In genomic region chr11:89491141-89491690, GRCh38 we compare ENCODE assay signal across 8 cellular contexts. TPM values are rescaled to one million over a fixed set of nuclear protein-coding genes. Genes with fewer than 3 reads are reported as not detected.
DNase-seq lines count a peak whose midpoint lies in the region; ATAC-seq and TF ChIP-seq lines count a peak whose summit lies in the region.

NOX4 (minus strand) TSS chr11:89491375; CDS start chr11:89491246, 129 bp downstream.

- TF ChIP-seq CTCF in GM23338 (conservative IDR thresholded peaks at IDR 0.05; ENCODE audit: low read depth in 2 of 2) (no peak), chondrocyte (IDR thresholded peaks at IDR 0.05) (no peak), Calu3 (IDR thresholded peaks at IDR 0.05; ENCODE audit: unreplicated experiment) (no peak)

- no peaks in the 10 kb centered on the region for H4K20me1 ChIP-seq in GM23338 (replicated peaks; ENCODE audit: insufficient read depth)

- H3K4me3 Mint-ChIP-seq in GM23338 (peak within 1 kb of the TSS; percentile 79), chondrocyte (ENCODE audit: unreplicated experiment) (peak within 1 kb of the TSS; percentile 85), Calu3 (ENCODE audit: low read depth, unreplicated experiment) (no peak within 1 kb of the TSS)

- no peaks in the 10 kb centered on the region for H3K79me2 ChIP-seq in GM23338 (replicated peaks; ENCODE audit: insufficient read depth)

- H3K4me3 ChIP-seq in GM23338 = peak within 1 kb of the TSS; percentile 64

- CTCF ChIA-PET in Calu3 (lab: Charles Lee) = no interaction called here

- H3K27ac Mint-ChIP-seq in GM23338 (peak within 1 kb of the TSS; percentile 96), chondrocyte (ENCODE audit: unreplicated experiment) (peak within 1 kb of the TSS; percentile 96), Calu3 (ENCODE audit: unreplicated experiment) (no peak within 1 kb of the TSS)

- H3K27me3 Mint-ChIP-seq in GM23338 (ENCODE audit: insufficient read depth, low read depth, poor library complexity) = peaks cover 2% of the 10 kb centered on the region
- no peaks in the 10 kb centered on the region for H3K27me3 Mint-ChIP-seq in chondrocyte (ENCODE audit: low read depth)
- H3K27me3 Mint-ChIP-seq in Calu3 (ENCODE audit: unreplicated experiment) = no peaks in the 10 kb centered on the region

- H3K9me3 Mint-ChIP-seq in GM23338 (no peaks in the 10 kb centered on the region), chondrocyte (ENCODE audit: low read depth) (no peaks in the 10 kb centered on the region), Calu3 (ENCODE audit: low read depth, unreplicated experiment) (no peaks in the 10 kb centered on the region)

- H2AFZ ChIP-seq in GM23338 = peak within 1 kb of the TSS; percentile 85

- no TSS peak for BruUV-seq in Calu3 (replicated peaks; lab: Mats Ljungman, UMichigan)

- ATAC-seq in GM23338 (peak; percentile 98), sciatic nerve (peak; percentile 89), HG02970 (IDR thresholded peaks at IDR 0.05; ENCODE audit: low FRiP score, unreplicated experiment) (no peak)

- H3K4me1 Mint-ChIP-seq in GM23338 (peaks cover 25% of the 10 kb centered on the region), chondrocyte (ENCODE audit: low read depth) (peaks cover 78% of the 10 kb centered on the region), Calu3 (ENCODE audit: low read depth, unreplicated experiment) (no peaks in the 10 kb centered on the region)

- peaks cover 10% of the 10 kb centered on the region for H3K4me1 ChIP-seq in GM23338 (ENCODE audit: insufficient read depth)

- H3K36me3 Mint-ChIP-seq in GM23338 (ENCODE audit: low read depth) (no peaks in the 10 kb centered on the region), chondrocyte (ENCODE audit: low read depth) (peaks cover 3% of the 10 kb centered on the region), Calu3 (ENCODE audit: insufficient read depth, unreplicated experiment) (no peaks in the 10 kb centered on the region)

- H3K9me2 ChIP-seq in GM23338 (ENCODE audit: insufficient read depth) = no peaks in the 10 kb centered on the region

- H3K4me2 ChIP-seq in GM23338 = peak within 1 kb of the TSS; percentile 79

- no peak within 1 kb of the TSS for H3K27ac ChIP-seq in GM23338 (ENCODE audit: low read depth)

- DNase-seq in GM23338 (ENCODE audit: low spot score) (peak; percentile 82), chondrocyte (ENCODE audit: low spot score) (peak; percentile 97), iPS-NIHi11 (ENCODE audit: low spot score) (peak; percentile 68), sciatic nerve (ENCODE audit: low spot score) (peak; percentile 70), NAMALWA (ENCODE audit: low spot score) (no peak), LoVo (ENCODE audit: low spot score) (no peak), Calu3 (no peak)

- intact Hi-C loops in sciatic nerve (cut with DNase I) (no loop called here), Calu3 (cut with micrococcal nuclease; ENCODE audit: unreplicated experiment) (no loop called here)

- H3K36me3 ChIP-seq in GM23338 (ENCODE audit: insufficient read depth) = no peaks in the 10 kb centered on the region

- no peaks in the 10 kb centered on the region for H3K27me3 ChIP-seq in GM23338 (ENCODE audit: insufficient read depth)

- H3F3A ChIP-seq in GM23338 (replicated peaks; ENCODE audit: low read depth) = no peaks in the 10 kb centered on the region

TF ChIP-seq in GM23338, 12 proteins besides CTCF, POLR2A, EP300 and RAD21:
- TF ChIP-seq EZH2 (IDR thresholded peaks at IDR 0.05; ENCODE audit: low read depth, unreplicated experiment) (no peak), ETS1 (IDR thresholded peaks at IDR 0.05) (0 out of 2 replicates have a peak, but pooled peaks have one; percentile 16), POLR2AphosphoS5 (IDR thresholded peaks at IDR 0.05; ENCODE audit: low read depth) (peak; percentile 35; the same call in 1 of the 2 replicates)

RNA-seq across cellular contexts. Expression of gene NOX4, which starts in this region (rescaled TPM):
- total RNA-seq in GM23338 (2014; rRNA removed; shearing (Covaris generic)) = 2.6 and 11.5 TPM in 2 replicates
- polyA plus RNA-seq in GM23338 (2016; fragmentation: Nextera tagmentation; extraction: Ambion mirVana) = 1.9 TPM in 2 replicates
- total RNA-seq in chondrocyte (35.3 to 102 TPM (median 39.1 TPM) in 3 replicates), sciatic nerve (16.0 TPM), Calu3 (2022) (not detected in 2 replicates)

Comparison
In these comparisons a context has a peak if more than half of its experiments do, and no peak if none do; other contexts are left out.
1. DNase-seq: peak in GM23338 (single experiment), chondrocyte (single experiment), iPS-NIHi11 (single experiment) and sciatic nerve (single experiment); none in NAMALWA (single experiment), LoVo (single experiment) and Calu3 (single experiment).